ENCODE assay signal across 19 cellular contexts in the genomic region with DNA sequence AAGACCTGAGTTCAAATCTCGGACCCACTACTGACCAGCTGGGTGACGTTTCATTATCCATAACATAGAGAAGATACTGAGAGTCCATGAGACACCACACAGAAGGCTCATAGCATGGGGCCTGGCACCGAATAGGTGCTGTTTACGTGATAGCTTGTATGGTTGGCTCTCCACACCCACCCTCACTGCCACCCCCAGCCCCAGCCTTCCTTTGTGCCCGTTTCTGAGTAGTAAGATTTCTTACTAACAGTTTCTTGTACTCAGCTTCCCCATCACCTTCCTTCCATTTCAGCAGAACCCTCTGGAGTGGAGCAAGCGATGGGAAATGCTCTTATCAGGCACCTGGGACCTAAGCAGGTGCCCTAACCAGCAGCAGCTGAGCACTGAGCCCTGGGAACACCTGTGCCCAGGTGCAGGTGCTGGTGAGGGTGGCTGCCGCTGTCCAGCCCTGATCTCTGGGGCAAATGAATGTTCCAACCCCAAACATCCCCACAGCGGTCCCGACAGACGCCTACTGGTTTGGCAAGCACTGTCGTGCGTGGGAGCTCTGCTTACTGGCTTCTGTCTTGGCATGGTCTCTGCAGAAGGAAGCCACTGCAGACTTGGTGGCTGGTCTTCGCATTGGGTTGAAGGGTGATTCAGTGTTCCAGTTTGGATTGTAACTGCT.
DNase-seq lines count a peak whose midpoint lies in the region; ATAC-seq, FAIRE-seq and TF ChIP-seq lines count a peak whose summit lies in the region.
"Had no signal": no experiment of that assay in that cellular context is flagged by ENCODE, and none has a peak within 500 bp of the region (broad histone marks: within the 10 kb centered on the region; RNA-seq: fewer than 3 reads in every experiment).

No MANE protein-coding gene starts in this region.

- TF ChIP-seq CTCF in pancreas (IDR thresholded peaks at IDR 0.05) (no peak), hepatocyte (IDR thresholded peaks at IDR 0.05; ENCODE audit: poor library complexity) (no peak)

- intact Hi-C loops in pancreas (cut with DNase I) = no loop called here

- no peak overlapping the region for H3K4me2 ChIP-seq in hepatocyte

- no peaks in the 10 kb centered on the region for H3K9me3 ChIP-seq in MG63
- no peaks in the 10 kb centered on the region for H3K9me3 ChIP-seq in pancreas
- no peaks in the 10 kb centered on the region for H3K9me3 ChIP-seq in hepatocyte (ENCODE audit: low read depth)

- no peaks in the 10 kb centered on the region for H3K36me3 ChIP-seq in MG63
- H3K36me3 ChIP-seq in pancreas = no peaks in the 10 kb centered on the region
- H3K36me3 ChIP-seq in hepatocyte (replicated peaks; ENCODE audit: insufficient read depth, low read depth) = no peaks in the 10 kb centered on the region

- in situ Hi-C loops in G401 (cut with HindIII; ENCODE audit: low sequenced_read_pairs) = no loop called here

- H3K4me3 ChIP-seq in MG63 (no peak overlapping the region), pancreas (no peak overlapping the region), hepatocyte (no peak overlapping the region)

- H3K27ac ChIP-seq in pancreas (peak overlapping the region in 1 of 4 donors; percentile 23), hepatocyte (no peak overlapping the region)

- no peaks in the 10 kb centered on the region for H3K79me2 ChIP-seq in hepatocyte

- H3K9me2 ChIP-seq in hepatocyte (replicated peaks; ENCODE audit: insufficient read depth) = no peaks in the 10 kb centered on the region

- H4K20me1 ChIP-seq in hepatocyte (ENCODE audit: insufficient read depth, poor library complexity, severe bottlenecking) = no peaks in the 10 kb centered on the region

- H2AFZ ChIP-seq in hepatocyte = no peak overlapping the region

- peaks cover 10 to 15% (median 13%) of the 10 kb centered on the region in 3 donors for H3K4me1 ChIP-seq in pancreas
- H3K4me1 ChIP-seq in hepatocyte (ENCODE audit: insufficient read depth) = no peaks in the 10 kb centered on the region

- DNase-seq in G401 (ENCODE audit: low spot score) (peak; percentile 10), MG63 (peak; percentile 15), inferior parietal cortex (ENCODE audit: extremely low spot score) (peak; percentile 17), pancreas (peak; percentile 75 to 92 (median 86)), NOMO-1 treated with dmso at 0.1 percent for 144 hours (lab: John Stamatoyannopoulos, UW; ENCODE audit: unreplicated experiment) (no peak), NCI-H1694 (lab: John Stamatoyannopoulos, UW) (no peak), hepatocyte (ENCODE audit: low spot score) (no peak), SHP77 (lab: John Stamatoyannopoulos, UW) (no peak)
- DNase-seq: ACHN; C1 segment of cervical spinal cord; Calu3; CD8-positive, alpha-beta T cell; GF-D8; Karpas-422; NCI-H1417; NCI-H187; NCI-H82; Right ventricle myocardium superior had no signal

- ATAC-seq in pancreas = peak; percentile 92 to 94 (median 94)
- ATAC-seq: CD8-positive, alpha-beta T cell had no signal

- FAIRE-seq in pancreas (lab: Jason Lieb, UNC) = no peak
- FAIRE-seq: GM19239 had no signal

- 25 to 34% methylated on average over 13 of the region's 13 CpGs for WGBS in pancreas, 2 donors
- WGBS in hepatocyte (ENCODE audit: low lambda C conversion rate, missing lambda C conversion rate) = 84% methylated on average over 13 of the region's 13 CpGs

- H3K27me3 ChIP-seq in MG63 (no peaks in the 10 kb centered on the region), pancreas (no peaks in the 10 kb centered on the region), hepatocyte (no peaks in the 10 kb centered on the region)

Comparison
In these comparisons a context has a peak if more than half of its experiments do, and no peak if none do; other contexts are left out.
1. DNase-seq: peak in G401 (single experiment), MG63 (single experiment), inferior parietal cortex (single experiment) and pancreas (6 of 6); none in NOMO-1 treated with dmso at 0.1 percent for 144 hours (single experiment), NCI-H1694 (single experiment), hepatocyte (single experiment) and SHP77 (0 of 2).